In genomic region chr12:19528750-19529149, GRCh38 we compare ENCODE assay signal across 1 cellular context.
TF ChIP-seq lines count a peak whose summit lies in the region.

No MANE protein-coding gene starts in this region.

TF ChIP-seq in HepG2, 621 proteins besides CTCF, POLR2A, EP300 and RAD21 (continued from another document):
- no peak for TF ChIP-seq IRF2 (CRISPR knock-in tag; IDR thresholded peaks at IDR 0.05)
- TF ChIP-seq SNAPC2 (CRISPR knock-in tag; IDR thresholded peaks at IDR 0.05), result no peak
- TF ChIP-seq ZNF354B (CRISPR knock-in tag; IDR thresholded peaks at IDR 0.05), result no peak
- TF ChIP-seq NCOR1 (IDR thresholded peaks at IDR 0.05; ENCODE audit: borderline replicate concordance, low read length), result no peak
- TF ChIP-seq CEBPZ (IDR thresholded peaks at IDR 0.05; ENCODE audit: low read length), result no peak
- TF ChIP-seq ZHX2 (IDR thresholded peaks at IDR 0.05; ENCODE audit: low read depth), result no peak
- no peak for TF ChIP-seq ZHX2 (CRISPR knock-in tag; IDR thresholded peaks at IDR 0.05; ENCODE audit: borderline replicate concordance)
- no peak for TF ChIP-seq ZMAT5 (CRISPR knock-in tag; IDR thresholded peaks at IDR 0.05; ENCODE audit: borderline replicate concordance, low read depth)
- no peak for TF ChIP-seq RNF219 (CRISPR knock-in tag; IDR thresholded peaks at IDR 0.05)
- no peak for TF ChIP-seq ZNF230 (CRISPR knock-in tag; IDR thresholded peaks at IDR 0.05)
- no peak for TF ChIP-seq ZNF232 (CRISPR knock-in tag; IDR thresholded peaks at IDR 0.05; ENCODE audit: borderline replicate concordance)
- TF ChIP-seq HOXA7 (CRISPR knock-in tag; IDR thresholded peaks at IDR 0.05), result no peak
- TF ChIP-seq AKAP8 (CRISPR knock-in tag; IDR thresholded peaks at IDR 0.05), result no peak
- TF ChIP-seq SKI (IDR thresholded peaks at IDR 0.05; ENCODE audit: partially characterized antibody), result no peak
